In the genomic region with DNA sequence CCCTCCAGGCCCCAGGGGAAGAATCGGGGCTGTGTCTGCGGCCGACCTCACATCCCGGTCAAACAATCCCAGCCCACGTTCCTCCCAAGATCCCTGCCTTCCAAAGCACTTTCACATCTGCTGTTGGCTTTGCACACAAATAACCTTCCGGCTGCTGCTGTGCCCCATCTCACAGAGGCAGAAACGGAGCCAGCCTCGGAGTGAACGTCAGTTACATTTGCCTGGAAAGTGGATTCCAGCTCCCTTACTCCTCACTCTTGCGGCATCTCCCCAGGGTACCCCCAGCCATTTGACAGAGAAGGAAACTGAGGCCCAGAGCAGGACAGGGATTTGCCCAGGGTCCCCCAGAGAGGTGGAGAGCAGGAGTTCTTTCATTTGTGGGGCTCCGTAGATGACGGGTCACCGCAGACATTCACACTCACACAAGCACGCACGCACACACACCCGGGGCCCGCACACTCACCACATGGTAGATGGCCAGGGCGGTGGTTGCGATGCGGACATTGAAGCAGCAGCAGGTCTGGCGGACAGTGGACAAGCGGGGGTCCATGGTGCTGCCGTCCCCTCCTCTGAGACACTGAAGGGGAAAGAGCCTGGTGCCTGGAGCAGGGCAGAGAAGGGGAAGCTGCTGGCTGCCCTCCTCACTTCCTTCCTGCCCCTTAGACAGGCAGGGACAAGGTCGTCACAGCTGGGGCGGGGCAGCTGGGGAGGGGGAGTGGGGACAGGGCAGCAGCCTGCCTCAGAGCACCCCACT, we compare ENCODE assay signal across 8 cellular contexts. TPM values are rescaled to one million over a fixed set of nuclear protein-coding genes. Genes with fewer than 3 reads are reported as not detected.
A peak's percentile ranks its signal among the peaks of the same experiment; 100 is the strongest.
DNase-seq lines count a peak whose midpoint lies in the region; ATAC-seq and TF ChIP-seq lines count a peak whose summit lies in the region.

A gene with protein sequence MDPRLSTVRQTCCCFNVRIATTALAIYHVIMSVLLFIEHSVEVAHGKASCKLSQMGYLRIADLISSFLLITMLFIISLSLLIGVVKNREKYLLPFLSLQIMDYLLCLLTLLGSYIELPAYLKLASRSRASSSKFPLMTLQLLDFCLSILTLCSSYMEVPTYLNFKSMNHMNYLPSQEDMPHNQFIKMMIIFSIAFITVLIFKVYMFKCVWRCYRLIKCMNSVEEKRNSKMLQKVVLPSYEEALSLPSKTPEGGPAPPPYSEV (minus strand): TSS at position 579 of the 754 bp plus-strand sequence. CDS start 29 bp downstream, at position 550.

- H3K27ac Mint-ChIP-seq in CD4-positive, alpha-beta T cell = peak within 1 kb of the TSS; percentile 96

- peak; percentile 26 for ATAC-seq in CD4-positive, alpha-beta T cell (ENCODE audit: poor library complexity)
- no peak for ATAC-seq in PC-3
- ATAC-seq in left cardiac atrium = peak; percentile 69 to 74

- no peaks in the 10 kb centered on the region for H3F3A ChIP-seq in PC-3 (ENCODE audit: low read length, unreplicated experiment)

- H4K20me1 ChIP-seq in PC-3 (ENCODE audit: low read length) = no peaks in the 10 kb centered on the region

- no peak within 1 kb of the TSS for H3K9ac ChIP-seq in PC-3 (ENCODE audit: low read length)

- peaks cover 46% of the 10 kb centered on the region for H3K36me3 Mint-ChIP-seq in CD4-positive, alpha-beta T cell (ENCODE audit: low read depth)

- peak within 1 kb of the TSS; percentile 46 for H3K4me2 ChIP-seq in PC-3 (ENCODE audit: low read length)

- no peaks in the 10 kb centered on the region for H3K36me3 ChIP-seq in PC-3 (ENCODE audit: low read depth, low read length)

- no peaks in the 10 kb centered on the region for H3K9me2 ChIP-seq in PC-3 (replicated peaks; ENCODE audit: low read length)

- H3K27ac ChIP-seq in CD4-positive, alpha-beta T cell (ENCODE audit: low read depth, low read length) = peak within 1 kb of the TSS; percentile 97
- peak within 1 kb of the TSS; percentile 1; the same call in 1 of the 2 replicates for H3K27ac ChIP-seq in PC-3 (ENCODE audit: low read length)

- H2AFZ ChIP-seq in PC-3 (ENCODE audit: low read length) = no peak within 1 kb of the TSS

- no peaks in the 10 kb centered on the region for H3K27me3 ChIP-seq in CD4-positive, alpha-beta T cell (ENCODE audit: control insufficient read depth, insufficient read depth, low read length)
- H3K27me3 ChIP-seq in PC-3 (ENCODE audit: low read length) = no peaks in the 10 kb centered on the region

- no peak for TF ChIP-seq CTCF in CD4-positive, alpha-beta T cell (IDR thresholded peaks at IDR 0.05)
- TF ChIP-seq CTCF in PC-3 (conservative IDR thresholded peaks at IDR 0.05; ENCODE audit: low read depth, low read length) = no peak
- no peak for TF ChIP-seq CTCF in GM10266 (IDR thresholded peaks at IDR 0.05; ENCODE audit: control insufficient read depth, insufficient read depth, low read depth, missing control alignments)

- H3K79me2 ChIP-seq in PC-3 (ENCODE audit: low read length) = no peaks in the 10 kb centered on the region

- no peaks in the 10 kb centered on the region for H3K27me3 Mint-ChIP-seq in CD4-positive, alpha-beta T cell

- BruUV-seq in PC-3 (replicated peaks; lab: Mats Ljungman, UMichigan) = no TSS peak

- H3K4me3 ChIP-seq in PC-3 (ENCODE audit: low read length) = no peak within 1 kb of the TSS

- peaks cover 98% of the 10 kb centered on the region for H3K4me1 Mint-ChIP-seq in CD4-positive, alpha-beta T cell (ENCODE audit: low read depth)

- H3K9me3 ChIP-seq in CD4-positive, alpha-beta T cell (ENCODE audit: control insufficient read depth, low read length) = no peaks in the 10 kb centered on the region
- H3K9me3 ChIP-seq in PC-3 (ENCODE audit: low read length) = no peaks in the 10 kb centered on the region

- intact Hi-C loops in CD4-positive, alpha-beta T cell (cut with DNase I, micrococcal nuclease) = loop anchor here (1.0 to 2.0 kb wide), 3 partner anchors 8 to 39 kb away; no protein-coding TSS in a partner anchor
- intact Hi-C loops in PC-3 (cut with micrococcal nuclease) (no loop called here), left cardiac atrium (cut with DNase I) (no loop called here)

- peaks cover 18% of the 10 kb centered on the region for H3K4me1 ChIP-seq in PC-3 (ENCODE audit: insufficient read depth, low read length)

- CTCF ChIA-PET in CD4-positive, alpha-beta T cell (lab: Charles Lee) = interaction anchor here (4.4 to 6.8 kb wide), 3 partner anchors 14 to 38 kb away, joined by 29 to 43 read pairs (median 35); no protein-coding TSS in a partner anchor
- CTCF ChIA-PET in PC-3 (lab: Charles Lee) = no interaction called here

- peak within 1 kb of the TSS; percentile 96 for H3K4me3 Mint-ChIP-seq in CD4-positive, alpha-beta T cell

- peak in 9 of 10 experiments; percentile 45 to 73 (median 62) for DNase-seq in CD4-positive, alpha-beta T cell
- no peak for DNase-seq in PC-3
- peak; percentile 51 for DNase-seq in activated naive CD4-positive, alpha-beta T cell treated with anti-CD3 and anti-CD28 coated beads, Interleukin-2, amount 50 U/mL, for 16 hours
- DNase-seq in left cardiac atrium = peak; percentile 68
- DNase-seq in stimulated activated CD4-positive, alpha-beta T cell treated with anti-CD3 and anti-CD28 coated beads, Interleukin-2, amount 100 ng/mL, for 24 hours = peak; percentile 60 to 62
- DNase-seq in NCI-H748 treated with DMSO at 0.1 percent for 48 hours (lab: John Stamatoyannopoulos, UW) = no peak
- no peak for DNase-seq in GM10266 (ENCODE audit: extremely low spot score)
- no peak for DNase-seq in SHP77 (lab: John Stamatoyannopoulos, UW)

- POLR2A ChIA-PET in CD4-positive, alpha-beta T cell (lab: Charles Lee) = interaction anchor here (0.6 to 13.4 kb wide), 10 partner anchors 9 to 227 kb away, joined by 3 to 457 read pairs (median 8); no protein-coding TSS in a partner anchor
- POLR2A ChIA-PET in PC-3 (lab: Charles Lee; ENCODE audit: unreplicated experiment) = interaction anchor here (0.6 kb wide), 1 partner anchor 362 kb away, joined by 3 read pairs; no protein-coding TSS in a partner anchor

- H3K9me3 Mint-ChIP-seq in CD4-positive, alpha-beta T cell = no peaks in the 10 kb centered on the region

RNA-seq across cellular contexts. Expression of the gene that starts here (rescaled TPM):
- total RNA-seq in CD4-positive, alpha-beta T cell = 100 to 1,000 TPM; 625 to 642 TPM
- total RNA-seq in PC-3 (2014; rRNA removed) (not detected in 2 replicates), left cardiac atrium (10 to 100 TPM; 44.7 to 68.1 TPM)

Comparison
In these comparisons a context has a peak if more than half of its experiments do, and no peak if none do; other contexts are left out.
1. RNA of the gene that starts here (total RNA-seq): 625 to 642 TPM in CD4-positive, alpha-beta T cell and 44.7 to 68.1 TPM in left cardiac atrium; not detected in PC-3; every median in the first group is over 10 times any median in the second.
2. RNA of the gene that starts here (total RNA-seq): 625 to 642 TPM in CD4-positive, alpha-beta T cell; 44.7 to 68.1 TPM in left cardiac atrium; every median in the first group is over 4 times any median in the second.
3. DNase-seq: peak in CD4-positive, alpha-beta T cell (9 of 10), activated naive CD4-positive, alpha-beta T cell treated with anti-CD3 and anti-CD28 coated beads, Interleukin-2, amount 50 U/mL, for 16 hours (single experiment), left cardiac atrium (single experiment) and stimulated activated CD4-positive, alpha-beta T cell treated with anti-CD3 and anti-CD28 coated beads, Interleukin-2, amount 100 ng/mL, for 24 hours (2 of 2); none in PC-3 (single experiment), NCI-H748 treated with DMSO at 0.1 percent for 48 hours (single experiment), GM10266 (single experiment) and SHP77 (0 of 2).
4. intact Hi-C loops: an anchor here in CD4-positive, alpha-beta T cell (1.0 to 2.0 kb wide); none called in PC-3 and left cardiac atrium.